Comparison of ENCODE assay signal across 16 cellular contexts in the genomic region with DNA sequence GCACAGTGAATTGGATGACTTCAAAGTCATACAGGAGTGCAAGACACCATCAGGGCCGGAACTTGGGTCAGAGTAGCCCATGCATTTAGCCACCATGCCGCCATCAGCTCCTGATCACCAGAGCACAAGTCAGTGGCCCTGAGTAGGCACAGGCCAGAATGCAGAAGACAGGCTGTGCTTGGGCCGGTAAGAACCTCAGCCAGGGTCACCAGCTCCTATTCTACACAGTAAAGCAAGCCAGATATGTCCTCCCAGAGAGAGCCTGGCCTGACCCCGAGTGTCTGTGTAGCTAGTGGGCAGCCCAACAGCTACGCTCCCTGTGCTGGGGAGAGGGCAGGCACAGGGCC. TPM values are rescaled to one million over a fixed set of nuclear protein-coding genes. Genes with fewer than 3 reads are reported as not detected.
"Had no signal": no experiment of that assay in that cellular context is flagged by ENCODE, and none has a peak within 500 bp of the region (broad histone marks: within the 10 kb centered on the region; RNA-seq: fewer than 3 reads in every experiment).

No MANE protein-coding gene starts in this region.

- H3K4me3 Mint-ChIP-seq: activated naive CD8-positive, alpha-beta T cell treated with anti-CD3 and anti-CD28 coated beads for 36 hours; activated T-cell treated with anti-CD3 and anti-CD28 coated beads, Interleukin-2, amount 50 U/mL, for 4 hours; memory B cell; nephron progenitor cell; T-helper 2 cell treated with Interferon-gamma antibody and Interleukin-4, amounts not matched to agents 5 μg/mL and 100 μg/mL, for 36 hours had no signal

- H3K27ac Mint-ChIP-seq: activated naive CD8-positive, alpha-beta T cell treated with anti-CD3 and anti-CD28 coated beads for 36 hours; memory B cell; T-helper 2 cell treated with Interferon-gamma antibody and Interleukin-4, amounts not matched to agents 5 μg/mL and 100 μg/mL, for 36 hours had no signal

- H3K9me3 Mint-ChIP-seq: activated naive CD8-positive, alpha-beta T cell treated with anti-CD3 and anti-CD28 coated beads for 36 hours; T-helper 2 cell treated with Interferon-gamma antibody and Interleukin-4, amounts not matched to agents 5 μg/mL and 100 μg/mL, for 36 hours had no signal

- H3K4me1 Mint-ChIP-seq: activated naive CD8-positive, alpha-beta T cell treated with anti-CD3 and anti-CD28 coated beads for 36 hours; memory B cell had no signal

- DNase-seq: activated CD4-positive, alpha-beta T cell treated with anti-CD3 and anti-CD28 coated beads, Interleukin-2, amount 50 U/mL, for 4 hours; activated CD4-positive, CD25-positive, alpha-beta regulatory T cell treated with anti-CD3 and anti-CD28 coated beads, Interleukin-2, amount 50 U/mL, for 72 hours; activated effector memory CD4-positive, alpha-beta T cell treated with anti-CD3 and anti-CD28 coated beads, Interleukin-2, amount 50 U/mL, for 16 hours; activated naive CD8-positive, alpha-beta T cell treated with anti-CD3 and anti-CD28 coated beads for 36 hours; activated T-cell treated with anti-CD3 and anti-CD28 coated beads, Interleukin-2, amount 50 U/mL, for 4 hours; colonic mucosa; effector CD4-positive, alpha-beta T cell; foreskin melanocyte; head of caudate nucleus; nephron progenitor cell; pancreas; stimulated activated CD4-positive, alpha-beta T cell treated with anti-CD3 and anti-CD28 coated beads, Interleukin-1b, Interleukin-23, amount 100 ng/mL, for 48 hours; stimulated activated naive CD4-positive, alpha-beta T cell had no signal

- H3K27me3 ChIP-seq: colonic mucosa, pancreas had no signal

- FAIRE-seq: pancreas had no signal

- H3K27ac ChIP-seq: colonic mucosa, pancreas, suprapubic skin had no signal

- H3K4me3 ChIP-seq: colonic mucosa, pancreas, suprapubic skin had no signal

- H3K9me3 ChIP-seq: colonic mucosa, pancreas, suprapubic skin had no signal

- H3K36me3 ChIP-seq: colonic mucosa, pancreas, suprapubic skin had no signal

- H3K4me1 ChIP-seq: colonic mucosa, pancreas, suprapubic skin had no signal

- H3K36me3 Mint-ChIP-seq: activated naive CD8-positive, alpha-beta T cell treated with anti-CD3 and anti-CD28 coated beads for 36 hours; memory B cell had no signal

RNA-seq across cellular contexts. Expression of a gene that starts 44.5 kb away (rescaled TPM):
- total RNA-seq: activated naive CD8-positive, alpha-beta T cell treated with anti-CD3 and anti-CD28 coated beads for 36 hours; activated T-cell treated with anti-CD3 and anti-CD28 coated beads, Interleukin-2, amount 50 U/mL, for 4 hours had no signal
